Comparison of ENCODE assay signal across 18 cellular contexts in the genomic region with DNA sequence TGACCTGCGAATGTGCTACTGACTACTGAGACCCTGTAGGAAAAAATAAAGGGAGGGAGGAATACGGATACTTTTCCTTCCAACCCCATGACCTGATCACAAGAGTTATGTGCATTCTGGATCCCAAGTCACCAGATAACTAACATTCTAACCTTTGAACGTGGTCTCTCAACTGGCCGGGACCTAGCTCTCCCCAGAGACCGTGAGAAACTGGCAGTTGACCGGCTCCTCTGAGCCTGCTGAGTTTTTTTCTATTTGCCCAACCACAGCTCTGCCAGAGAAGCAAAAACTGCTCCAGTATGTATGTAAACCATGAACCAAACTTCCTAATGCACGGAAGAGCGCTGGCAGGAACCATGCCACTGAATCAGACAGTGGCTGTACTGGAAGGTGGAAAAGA. TPM values are rescaled to one million over a fixed set of nuclear protein-coding genes. Genes with fewer than 3 reads are reported as not detected.
DNase-seq lines count a peak whose midpoint lies in the region; ATAC-seq, FAIRE-seq and TF ChIP-seq lines count a peak whose summit lies in the region.
"Had no signal": no experiment of that assay in that cellular context is flagged by ENCODE, and none has a peak within 500 bp of the region (broad histone marks: within the 10 kb centered on the region; RNA-seq: fewer than 3 reads in every experiment).

No MANE protein-coding gene starts in this region.

- CTCF ChIA-PET in MCF 10A (lab: Yijun Ruan, JAX) = interaction anchor here (0.6 to 3.5 kb wide), 6 partner anchors 11 to 54 kb away, joined by 3 to 22 read pairs (median 5); no protein-coding TSS in a partner anchor
- CTCF ChIA-PET in mammary epithelial cell (lab: Charles Lee; ENCODE audit: low non-redundant PET) = no interaction called here
- CTCF ChIA-PET in activated CD4-positive, alpha-beta memory T cell treated with anti-CD3 and anti-CD28 coated beads for 36 hours (lab: Charles Lee) = interaction anchor here (0.6 to 4.5 kb wide), 7 partner anchors 15 to 397 kb away, joined by 3 to 22 read pairs (median 4); no protein-coding TSS in a partner anchor

- H3K27me3 Mint-ChIP-seq in MCF 10A (ENCODE audit: insufficient read depth, unreplicated experiment) = no peaks in the 10 kb centered on the region
- H3K27me3 Mint-ChIP-seq in activated CD4-positive, alpha-beta memory T cell treated with anti-CD3 and anti-CD28 coated beads for 36 hours = no peaks in the 10 kb centered on the region

- BruUV-seq in MCF 10A (replicated peaks; lab: Mats Ljungman, UMichigan) = no TSS peak
- BruUV-seq in mammary epithelial cell (replicated peaks; lab: Mats Ljungman, UMichigan) = no TSS peak

- no peak overlapping the region for H3K9ac ChIP-seq in mammary epithelial cell (ENCODE audit: insufficient read depth, low read length)
- H3K9ac ChIP-seq in liver (ENCODE audit: low read depth in 1 of 2, low read length in 2 of 2) = no peak overlapping the region

- no peaks in the 10 kb centered on the region for H3K36me3 ChIP-seq in mammary epithelial cell (ENCODE audit: insufficient read depth, low read length)
- no peaks in the 10 kb centered on the region for H3K36me3 ChIP-seq in liver (ENCODE audit: control insufficient read depth in 4 of 4, insufficient read depth in 3 of 4, low read depth in 1 of 4, low read length in 3 of 4)
- no peaks in the 10 kb centered on the region for H3K36me3 ChIP-seq in tibial artery
- H3K36me3 ChIP-seq: colonic mucosa, esophagus squamous epithelium, transverse colon had no signal

- dilution Hi-C loops in mammary epithelial cell (cut with HindIII; ENCODE audit: low sequenced_read_pairs) = no loop called here

- H3K9me3 ChIP-seq in mammary epithelial cell (replicated peaks; ENCODE audit: insufficient read depth, low read length) = no peaks in the 10 kb centered on the region
- no peaks in the 10 kb centered on the region for H3K9me3 ChIP-seq in liver (ENCODE audit: control insufficient read depth in 4 of 4, low read length in 3 of 4)
- no peaks in the 10 kb centered on the region for H3K9me3 ChIP-seq in tibial artery
- H3K9me3 ChIP-seq: colonic mucosa, esophagus squamous epithelium, transverse colon had no signal

- WGBS in mammary epithelial cell (ENCODE audit: low coverage, missing lambda C conversion rate) = 98% methylated on average over 8 of the region's 8 CpGs
- 64% methylated on average over 8 of the region's 8 CpGs for WGBS in liver

- no peak overlapping the region for H2AFZ ChIP-seq in mammary epithelial cell (ENCODE audit: low read depth, low read length)

- in situ Hi-C loops in mammary epithelial cell (cut with MboI; ENCODE audit: low sequenced_read_pairs in 2 of 2) = no loop called here

- ATAC-seq in GM18868 (IDR thresholded peaks at IDR 0.05; ENCODE audit: unreplicated experiment) = no peak
- ATAC-seq: left cardiac atrium had no signal

- H3K9me3 Mint-ChIP-seq in MCF 10A (ENCODE audit: unreplicated experiment) = no peaks in the 10 kb centered on the region
- H3K9me3 Mint-ChIP-seq in activated CD4-positive, alpha-beta memory T cell treated with anti-CD3 and anti-CD28 coated beads for 36 hours = no peaks in the 10 kb centered on the region

- intact Hi-C loops in MCF 10A (cut with micrococcal nuclease) = no loop called here
- intact Hi-C loops in mammary epithelial cell (cut with micrococcal nuclease) = no loop called here
- intact Hi-C loops in activated CD4-positive, alpha-beta memory T cell treated with anti-CD3 and anti-CD28 coated beads for 36 hours (cut with micrococcal nuclease) = no loop called here
- intact Hi-C loops in tibial artery (cut with DNase I; ENCODE audit: low total_unique reads) = no loop called here

- no peak overlapping the region for H3K4me2 ChIP-seq in mammary epithelial cell (ENCODE audit: insufficient read depth, low read depth, low read length)

- H3K4me1 ChIP-seq in mammary epithelial cell (ENCODE audit: insufficient read depth, low read length) (peaks cover 11% of the 10 kb centered on the region), liver (ENCODE audit: control insufficient read depth in 4 of 4, insufficient read depth in 4 of 4, low read length in 3 of 4) (peaks cover 0 to 13% (median 3%) of the 10 kb centered on the region in 4 donors), tibial artery (peaks cover 6 to 35% (median 13%) of the 10 kb centered on the region in 4 donors)

- H3K4me3 ChIP-seq in mammary epithelial cell (replicated peaks in 1 of 3; ENCODE audit: insufficient read depth in 1 of 3, low read depth in 2 of 3, low read length in 3 of 3) (no peak overlapping the region), liver (ENCODE audit: low read depth in 1 of 3, low read length in 3 of 3) (no peak overlapping the region), tibial artery (no peak overlapping the region)
- H3K4me3 ChIP-seq: colonic mucosa, transverse colon had no signal

- TF ChIP-seq CTCF in MCF 10A (IDR thresholded peaks at IDR 0.05; ENCODE audit: unreplicated experiment) = no peak
- no peak for TF ChIP-seq CTCF in mammary epithelial cell (conservative IDR thresholded peaks at IDR 0.05 in 1 of 2, IDR thresholded peaks at IDR 0.05 in 1 of 2; ENCODE audit: extremely low read depth in 1 of 2, insufficient read depth in 1 of 2, low read depth in 1 of 2, low read length in 2 of 2)
- TF ChIP-seq CTCF in liver (IDR thresholded peaks at IDR 0.05; ENCODE audit: low read depth, low read length, missing input control) = no peak
- TF ChIP-seq CTCF in tibial artery (IDR thresholded peaks at IDR 0.05) = no peak

- no peaks in the 10 kb centered on the region for H4K20me1 ChIP-seq in mammary epithelial cell (ENCODE audit: insufficient read depth, low read length)

- H3K27ac ChIP-seq in mammary epithelial cell (ENCODE audit: insufficient read depth, low read depth, low read length) = no peak overlapping the region
- no peak overlapping the region for H3K27ac ChIP-seq in liver (ENCODE audit: low read depth in 1 of 2, low read length in 2 of 2)
- H3K27ac ChIP-seq in tibial artery = peak overlapping the region; percentile 97 to 98

- POLR2A ChIA-PET in MCF 10A (lab: Yijun Ruan, JAX) = interaction anchor here (1.0 to 2.1 kb wide), 3 partner anchors 18 to 49 kb away, joined by 4 to 11 read pairs (median 5); no protein-coding TSS in a partner anchor
- POLR2A ChIA-PET in activated CD4-positive, alpha-beta memory T cell treated with anti-CD3 and anti-CD28 coated beads for 36 hours (lab: Charles Lee) = interaction anchor here (0.8 to 2.5 kb wide), 3 partner anchors 46 to 53 kb away, joined by 3 to 8 read pairs (median 7); no protein-coding TSS in a partner anchor

- no peak for TF ChIP-seq RAD21 in liver (IDR thresholded peaks at IDR 0.05)

- H3K27ac Mint-ChIP-seq in MCF 10A (ENCODE audit: low read depth, unreplicated experiment) = peak overlapping the region; percentile 25
- H3K27ac Mint-ChIP-seq in activated CD4-positive, alpha-beta memory T cell treated with anti-CD3 and anti-CD28 coated beads for 36 hours = peak overlapping the region; percentile 94
- H3K27ac Mint-ChIP-seq: nephron progenitor cell had no signal

- H3K27me3 ChIP-seq in mammary epithelial cell (ENCODE audit: insufficient read depth, low read length) (no peaks in the 10 kb centered on the region), liver (ENCODE audit: control insufficient read depth in 4 of 4, insufficient read depth in 4 of 4, low read length in 3 of 4) (no peaks in the 10 kb centered on the region), tibial artery (no peaks in the 10 kb centered on the region)
- H3K27me3 ChIP-seq: colonic mucosa, esophagus squamous epithelium, transverse colon had no signal

- no peak overlapping the region for H3K4me3 Mint-ChIP-seq in MCF 10A (ENCODE audit: unreplicated experiment)
- H3K4me3 Mint-ChIP-seq in activated CD4-positive, alpha-beta memory T cell treated with anti-CD3 and anti-CD28 coated beads for 36 hours = no peak overlapping the region
- H3K4me3 Mint-ChIP-seq: nephron progenitor cell had no signal

- DNase-seq in MCF 10A (ENCODE audit: unreplicated experiment) = no peak
- DNase-seq in mammary epithelial cell = no peak
- no peak for DNase-seq in activated CD4-positive, alpha-beta memory T cell treated with anti-CD3 and anti-CD28 coated beads for 36 hours
- DNase-seq in tibial artery = no peak
- DNase-seq in urothelium cell line (ENCODE audit: low spot score) = no peak
- DNase-seq in NCI-H128 (lab: John Stamatoyannopoulos, UW; ENCODE audit: unreplicated experiment) = no peak
- DNase-seq: activated CD4-positive, CD25-positive, alpha-beta regulatory T cell; activated T-cell treated with anti-CD3 and anti-CD28 coated beads, Interleukin-2, amount 50 U/mL, for 1 hour; anterior cingulate cortex; colonic mucosa; DMS153; esophagus squamous epithelium; left cardiac atrium; NCI-H774; nephron progenitor cell; transverse colon had no signal

- H3K79me2 ChIP-seq in mammary epithelial cell (ENCODE audit: insufficient read depth, low read length) = no peaks in the 10 kb centered on the region

- FAIRE-seq in urothelium cell line (lab: Jason Lieb, UNC) = no peak

- no peaks in the 10 kb centered on the region for H3K36me3 Mint-ChIP-seq in MCF 10A (ENCODE audit: insufficient read depth, unreplicated experiment)
- H3K36me3 Mint-ChIP-seq in activated CD4-positive, alpha-beta memory T cell treated with anti-CD3 and anti-CD28 coated beads for 36 hours = peaks cover 4% of the 10 kb centered on the region

- no peaks in the 10 kb centered on the region for H3K4me1 Mint-ChIP-seq in MCF 10A (ENCODE audit: insufficient read depth, unreplicated experiment)
- peaks cover 12% of the 10 kb centered on the region for H3K4me1 Mint-ChIP-seq in activated CD4-positive, alpha-beta memory T cell treated with anti-CD3 and anti-CD28 coated beads for 36 hours (ENCODE audit: low read depth)

TF ChIP-seq in liver, 16 proteins besides CTCF, POLR2A, EP300 and RAD21 (continues in another document):
- TF ChIP-seq YY1 (IDR thresholded peaks at IDR 0.05) = no peak

RNA-seq across cellular contexts. Expression of gene PTMA, which starts 47.5 kb away (rescaled TPM):
- 501 and 713 TPM in 2 replicates for total RNA-seq in MCF 10A (2022)
- total RNA-seq in mammary epithelial cell = 100 to 1,000 TPM; 300 to 544 TPM
- 651 TPM for polyA plus RNA-seq in mammary epithelial cell
- polyA minus RNA-seq in mammary epithelial cell = 178 TPM
- total RNA-seq in activated CD4-positive, alpha-beta memory T cell treated with anti-CD3 and anti-CD28 coated beads for 36 hours = 1,000 to 10,000 TPM; 1,763 to 1,778 TPM
- total RNA-seq in liver = 100 to 1,000 TPM; 201 to 422 TPM
- 100 to 1,000 TPM; 310 to 523 TPM for polyA plus RNA-seq in liver

Comparison
In these comparisons a context has a peak if more than half of its experiments do, and no peak if none do; other contexts are left out.
1. H3K27ac ChIP-seq: peak in tibial artery (2 of 2); none in mammary epithelial cell (single experiment) and liver (0 of 2).